Comparison of ENCODE assay signal across 8 cellular contexts in genomic region chr17:55750750-55751641, GRCh38. TPM values are rescaled to one million over a fixed set of nuclear protein-coding genes. Genes with fewer than 3 reads are reported as not detected.
DNase-seq lines count a peak whose midpoint lies in the region; ATAC-seq and TF ChIP-seq lines count a peak whose summit lies in the region.

Gene PCTP, plus strand, starts transcription at chr17:55751051. Its CDS starts 53 bp downstream, at chr17:55751104.

- H3K27ac ChIP-seq in C4-2B = peak within 1 kb of the TSS; percentile 81

- TF ChIP-seq CTCF in C4-2B (conservative IDR thresholded peaks at IDR 0.05) (peak; percentile 47), endothelial cell (IDR thresholded peaks at IDR 0.05; ENCODE audit: unreplicated experiment) (peak; percentile 32), mesothelial cell of epicardium (IDR thresholded peaks at IDR 0.05; ENCODE audit: unreplicated experiment) (peak; percentile 43)

- peak within 1 kb of the TSS; percentile 92 for H3K4me3 Mint-ChIP-seq in endothelial cell (ENCODE audit: unreplicated experiment)
- peak within 1 kb of the TSS; percentile 87 for H3K4me3 Mint-ChIP-seq in mesothelial cell of epicardium

- H3K4me1 Mint-ChIP-seq in endothelial cell (ENCODE audit: unreplicated experiment) = peaks cover 21% of the 10 kb centered on the region
- H3K4me1 Mint-ChIP-seq in mesothelial cell of epicardium = peaks cover 19% of the 10 kb centered on the region

- H3K36me3 Mint-ChIP-seq in endothelial cell (ENCODE audit: low read depth, unreplicated experiment) = peaks cover 10% of the 10 kb centered on the region
- H3K36me3 Mint-ChIP-seq in mesothelial cell of epicardium = peaks cover 9% of the 10 kb centered on the region

- H3K27ac Mint-ChIP-seq in endothelial cell (ENCODE audit: unreplicated experiment) = peak within 1 kb of the TSS; percentile 89
- H3K27ac Mint-ChIP-seq in mesothelial cell of epicardium = peak within 1 kb of the TSS; percentile 93

- H3K27me3 Mint-ChIP-seq in endothelial cell (ENCODE audit: unreplicated experiment) = peaks cover 2% of the 10 kb centered on the region
- no peaks in the 10 kb centered on the region for H3K27me3 Mint-ChIP-seq in mesothelial cell of epicardium (ENCODE audit: low read depth)

- H3K9me3 Mint-ChIP-seq in endothelial cell (ENCODE audit: unreplicated experiment) (no peaks in the 10 kb centered on the region), mesothelial cell of epicardium (peaks cover 3% of the 10 kb centered on the region)

- peak; percentile 100 for ATAC-seq in GM19324 (IDR thresholded peaks at IDR 0.05; ENCODE audit: low FRiP score, unreplicated experiment)
- ATAC-seq in HG03460 (IDR thresholded peaks at IDR 0.05; ENCODE audit: unreplicated experiment) = peak; percentile 99

- DNase-seq in NOMO-1 treated with dmso at 0.1 percent for 144 hours (lab: John Stamatoyannopoulos, UW; ENCODE audit: unreplicated experiment) (peak; percentile 95), endothelial cell (ENCODE audit: low spot score) (peak; percentile 92), mesothelial cell of epicardium (ENCODE audit: low spot score in 2 of 2, unreplicated experiment in 2 of 2) (peak; percentile 64 to 88)
- peak; percentile 74 for DNase-seq in activated CD8-positive, alpha-beta memory T cell treated with anti-CD3 and anti-CD28 coated beads, Interleukin-2, amount 50 U/mL, for 4 hours
- DNase-seq in stimulated activated CD8-positive, alpha-beta memory T cell treated with anti-CD3 and anti-CD28 coated beads, Interleukin-15, amount 100 ng/mL, for 48 hours (ENCODE audit: low read depth in 2 of 2) = peak; percentile 81 to 83

RNA-seq across cellular contexts. Expression of gene PCTP, which starts in this region (rescaled TPM):
- total RNA-seq in endothelial cell (ENCODE audit: unreplicated experiment) (78.1 TPM), mesothelial cell of epicardium (13.3 to 15.8 TPM (median 13.3 TPM) in 3 replicates)

Comparison
In these comparisons a context has a peak if more than half of its experiments do, and no peak if none do; other contexts are left out.
1. Peak in every context shown above with its lines: DNase-seq, ATAC-seq and H3K27ac ChIP-seq.